19 cellular contexts compared by ENCODE assay signal in the genomic region with DNA sequence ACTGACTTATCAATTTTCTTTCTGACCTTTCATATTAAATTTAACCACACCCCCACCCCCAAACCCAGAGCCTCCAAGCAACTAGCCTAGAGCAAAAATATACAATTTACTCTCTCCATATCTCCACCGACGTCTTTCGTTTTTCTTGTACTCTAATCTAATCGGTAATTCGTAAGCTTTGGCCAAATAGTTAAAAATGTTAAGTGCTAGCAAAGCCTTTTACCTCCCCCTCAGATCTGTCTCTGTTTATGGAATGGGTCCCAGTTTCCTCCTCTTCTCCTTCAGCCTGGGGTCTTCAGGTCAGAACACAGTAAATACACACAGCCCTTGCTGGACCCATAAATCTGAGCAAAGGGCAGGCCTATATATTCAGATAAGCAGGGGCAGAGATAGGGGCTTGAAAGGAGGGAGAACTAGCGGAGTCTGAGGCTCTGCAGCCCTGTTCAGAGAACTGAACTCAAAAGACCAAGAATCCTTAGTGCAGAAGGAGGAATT.
A peak's percentile ranks its signal among the peaks of the same experiment; 100 is the strongest.
DNase-seq lines count a peak whose midpoint lies in the region; ATAC-seq and TF ChIP-seq lines count a peak whose summit lies in the region.
"Had no signal": no experiment of that assay in that cellular context is flagged by ENCODE, and none has a peak within 500 bp of the region (broad histone marks: within the 10 kb centered on the region; RNA-seq: fewer than 3 reads in every experiment).

No MANE protein-coding gene starts in this region.

- H3K36me3 ChIP-seq in liver (ENCODE audit: control insufficient read depth in 4 of 4, insufficient read depth in 3 of 4, low read depth in 1 of 4, low read length in 3 of 4) (no peaks in the 10 kb centered on the region), right lobe of liver (no peaks in the 10 kb centered on the region), muscle layer of colon (ENCODE audit: insufficient read depth, low read length) (no peaks in the 10 kb centered on the region), smooth muscle cell (ENCODE audit: low read depth) (no peaks in the 10 kb centered on the region)

- no peak for TF ChIP-seq CTCF in liver (IDR thresholded peaks at IDR 0.05; ENCODE audit: low read depth, low read length, missing input control)
- TF ChIP-seq CTCF in right lobe of liver (IDR thresholded peaks at IDR 0.05): no peak
- TF ChIP-seq CTCF in smooth muscle cell (IDR thresholded peaks at IDR 0.05; ENCODE audit: borderline replicate concordance, insufficient read depth, poor library complexity, severe bottlenecking): no peak

- H3K27me3 ChIP-seq in liver (ENCODE audit: control insufficient read depth in 4 of 4, insufficient read depth in 4 of 4, low read length in 3 of 4): peaks cover 0 to 5% (median 0%) of the 10 kb centered on the region in 4 donors
- H3K27me3 ChIP-seq in right lobe of liver: no peaks in the 10 kb centered on the region
- H3K27me3 ChIP-seq in muscle layer of colon (ENCODE audit: control insufficient read depth in 1 of 2, insufficient read depth in 2 of 2, low read length in 2 of 2): no peaks in the 10 kb centered on the region
- H3K27me3 ChIP-seq in smooth muscle cell (ENCODE audit: low read depth): no peaks in the 10 kb centered on the region

- DNase-seq in right lobe of liver (no peak), smooth muscle cell (lab: John Stamatoyannopoulos, UW; ENCODE audit: unreplicated experiment) (no peak), NCI-H1048 (lab: John Stamatoyannopoulos, UW) (no peak)
- DNase-seq in stimulated activated CD8-positive, alpha-beta memory T cell treated with anti-CD3 and anti-CD28 coated beads, Interleukin-4, amount 100 ng/mL, for 48 hours: no peak
- DNase-seq: 8988T; CD8-positive, alpha-beta T cell; DMS79; HCEC 1CT; NCI-H1417; NCI-H1930; NCI-H2171; NCI-H446; NK-92 treated with Interleukin-12 subunit alpha and Interleukin-12 subunit beta, amount 100 ng/mL, for 24 hours; SHP77 treated with DMSO at 0.1 percent for 48 hours had no signal

- no peak overlapping the region for H3K9ac ChIP-seq in liver (ENCODE audit: low read depth in 1 of 2, low read length in 2 of 2)
- no peak overlapping the region for H3K9ac ChIP-seq in muscle layer of colon (ENCODE audit: low read length)
- H3K9ac ChIP-seq in smooth muscle cell (ENCODE audit: low read depth): no peak overlapping the region

- no peaks in the 10 kb centered on the region for H4K20me1 ChIP-seq in smooth muscle cell (ENCODE audit: low read depth)

- no peaks in the 10 kb centered on the region for H3K79me2 ChIP-seq in smooth muscle cell (ENCODE audit: low read depth)

- H3K9me3 ChIP-seq in liver (ENCODE audit: control insufficient read depth in 4 of 4, low read length in 3 of 4) (no peaks in the 10 kb centered on the region), right lobe of liver (no peaks in the 10 kb centered on the region), muscle layer of colon (ENCODE audit: low read length) (no peaks in the 10 kb centered on the region), smooth muscle cell (replicated peaks; ENCODE audit: low read depth) (no peaks in the 10 kb centered on the region)

- no peak for TF ChIP-seq RAD21 in liver (IDR thresholded peaks at IDR 0.05)

- TF ChIP-seq POLR2A in right lobe of liver (IDR thresholded peaks at IDR 0.05): no peak

- intact Hi-C loops in right lobe of liver (cut with DNase I): no loop called here

- ATAC-seq in right lobe of liver (no peak), HG02623 (IDR thresholded peaks at IDR 0.05; ENCODE audit: unreplicated experiment) (no peak), HG03108 (IDR thresholded peaks at IDR 0.05; ENCODE audit: unreplicated experiment) (no peak)
- ATAC-seq: CD8-positive, alpha-beta T cell had no signal

- WGBS in liver: 41% methylated on average over 6 of the region's 6 CpGs
- 24% methylated on average over 6 of the region's 6 CpGs for WGBS in right lobe of liver (ENCODE audit: insufficient coverage, low coverage, low lambda C conversion rate, missing lambda C conversion rate)
- WGBS in smooth muscle cell (ENCODE audit: low lambda C conversion rate): 28% methylated on average over 6 of the region's 6 CpGs

- H2AFZ ChIP-seq in smooth muscle cell (ENCODE audit: low read depth): peak overlapping the region; percentile 25

- no peak overlapping the region for H3K27ac ChIP-seq in liver (ENCODE audit: low read depth in 1 of 2, low read length in 2 of 2)
- H3K27ac ChIP-seq in right lobe of liver: no peak overlapping the region
- H3K27ac ChIP-seq in muscle layer of colon (ENCODE audit: low read depth, low read length): peak overlapping the region; percentile 60
- H3K27ac ChIP-seq in smooth muscle cell (ENCODE audit: low read depth): no peak overlapping the region
- H3K27ac ChIP-seq: HL-60 had no signal

- H3K4me3 ChIP-seq in liver (ENCODE audit: low read depth in 1 of 3, low read length in 3 of 3): no peak overlapping the region
- H3K4me3 ChIP-seq in right lobe of liver: no peak overlapping the region
- H3K4me3 ChIP-seq in muscle layer of colon (ENCODE audit: low read depth in 1 of 2, low read length in 2 of 2): no peak overlapping the region
- H3K4me3 ChIP-seq in smooth muscle cell: peak overlapping the region; percentile 7

- no peaks in the 10 kb centered on the region for H3F3A ChIP-seq in smooth muscle cell (ENCODE audit: low read depth)

- peak overlapping the region; percentile 46 for H3K4me2 ChIP-seq in smooth muscle cell

- H3K4me1 ChIP-seq in liver (ENCODE audit: control insufficient read depth in 4 of 4, insufficient read depth in 4 of 4, low read length in 3 of 4) (no peaks in the 10 kb centered on the region), right lobe of liver (no peaks in the 10 kb centered on the region), muscle layer of colon (ENCODE audit: insufficient read depth, low read length) (peaks cover 54% of the 10 kb centered on the region), smooth muscle cell (ENCODE audit: low read depth) (peaks cover 9% of the 10 kb centered on the region)

TF ChIP-seq in liver, 16 proteins besides CTCF, POLR2A, EP300 and RAD21:
- TF ChIP-seq YY1 (IDR thresholded peaks at IDR 0.05) (no peak), RXRA (IDR thresholded peaks at IDR 0.05) (no peak), NR2F2 (IDR thresholded peaks at IDR 0.05) (peak; percentile 40)
- TF ChIP-seq, protein P1, sequence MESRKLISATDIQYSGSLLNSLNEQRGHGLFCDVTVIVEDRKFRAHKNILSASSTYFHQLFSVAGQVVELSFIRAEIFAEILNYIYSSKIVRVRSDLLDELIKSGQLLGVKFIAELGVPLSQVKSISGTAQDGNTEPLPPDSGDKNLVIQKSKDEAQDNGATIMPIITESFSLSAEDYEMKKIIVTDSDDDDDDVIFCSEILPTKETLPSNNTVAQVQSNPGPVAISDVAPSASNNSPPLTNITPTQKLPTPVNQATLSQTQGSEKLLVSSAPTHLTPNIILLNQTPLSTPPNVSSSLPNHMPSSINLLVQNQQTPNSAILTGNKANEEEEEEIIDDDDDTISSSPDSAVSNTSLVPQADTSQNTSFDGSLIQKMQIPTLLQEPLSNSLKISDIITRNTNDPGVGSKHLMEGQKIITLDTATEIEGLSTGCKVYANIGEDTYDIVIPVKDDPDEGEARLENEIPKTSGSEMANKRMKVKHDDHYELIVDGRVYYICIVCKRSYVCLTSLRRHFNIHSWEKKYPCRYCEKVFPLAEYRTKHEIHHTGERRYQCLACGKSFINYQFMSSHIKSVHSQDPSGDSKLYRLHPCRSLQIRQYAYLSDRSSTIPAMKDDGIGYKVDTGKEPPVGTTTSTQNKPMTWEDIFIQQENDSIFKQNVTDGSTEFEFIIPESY (IDR thresholded peaks at IDR 0.05): no peak
